14 cellular contexts compared by ENCODE assay signal in genomic region chr13:76959686-76960085, GRCh38. TPM values are rescaled to one million over a fixed set of nuclear protein-coding genes. Genes with fewer than 3 reads are reported as not detected.
"Had no signal": no experiment of that assay in that cellular context is flagged by ENCODE, and none has a peak within 500 bp of the region (broad histone marks: within the 10 kb centered on the region; RNA-seq: fewer than 3 reads in every experiment).

No MANE protein-coding gene starts in this region.

RNA-seq across cellular contexts. Expression of gene ACOD1, which starts 11.4 kb away (rescaled TPM):
- total RNA-seq: activated B cell treated with CpG ODN at 0.5 μM for 24 hours; activated CD4-positive, alpha-beta memory T cell treated with anti-CD3 and anti-CD28 coated beads for 36 hours; activated CD4-positive, alpha-beta T cell treated with anti-CD3 and anti-CD28 coated beads, Interleukin-2, amount 10 ng/mL, durations not matched to agents 24 days and 14 days; activated CD8-positive, alpha-beta memory T cell treated with anti-CD3 and anti-CD28 coated beads for 36 hours; activated CD8-positive, alpha-beta T cell treated with anti-CD3 and anti-CD28 coated beads for 36 hours; activated naive CD8-positive, alpha-beta T cell treated with anti-CD3 and anti-CD28 coated beads, Interleukin-2, amount 10 ng/mL, durations not matched to agents 7 days and 5 days; activated T-cell treated with anti-CD3 and anti-CD28 coated beads, Interleukin-2, amount 50 U/mL, for 4 hours; activated T-cell treated with anti-CD3 and anti-CD28 coated beads, Interleukin-2, amount 50 U/mL, for 72 hours; activated T-helper 1 cell treated with anti-CD3 and anti-CD28 coated beads, Interleukin-12 subunit alpha, Interleukin-12 subunit beta, Interleukin-2, Interleukin-4 antibody, amounts not matched to agents 30 ng/mL and 10 ng/mL and 1 ng/mL, durations not matched to agents 14 hours and 24 hours and 36 hours; activated T-helper 17 cell treated with anti-CD3 and anti-CD28 coated beads, Interleukin-2, amount 50 U/mL, for 72 hours; ascending aorta; bronchial epithelial cell; cardiac muscle cell; chondrocyte had no signal
- polyA plus RNA-seq: cardiac muscle cell had no signal
